Comparison of ENCODE assay signal across 1 cellular context in the genomic region with DNA sequence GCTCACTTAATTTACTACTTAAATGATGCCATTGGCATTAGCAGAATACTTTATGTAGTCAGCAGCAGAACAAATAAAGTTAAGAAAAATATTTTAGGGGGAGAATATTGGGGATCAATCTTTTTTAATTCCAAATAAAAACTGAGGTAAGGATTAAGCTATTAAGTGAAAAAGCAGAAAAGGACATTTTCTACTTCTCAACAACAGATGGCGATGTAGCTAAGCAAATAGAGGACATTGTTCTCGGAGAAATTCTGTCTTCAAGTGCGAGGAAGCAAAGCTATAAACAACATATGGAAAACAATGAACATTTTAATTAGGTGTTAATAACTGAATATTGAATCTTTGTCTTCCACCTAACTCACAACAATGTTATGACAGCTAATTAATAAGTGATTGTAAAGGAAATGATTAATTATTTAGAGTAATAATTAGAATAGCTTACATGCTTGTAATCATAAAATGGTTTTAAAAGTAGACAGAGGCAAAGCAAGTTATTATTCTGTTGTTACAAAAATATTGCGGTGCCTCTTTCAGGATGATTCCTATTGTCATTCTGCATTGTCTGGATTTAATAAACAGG.
TF ChIP-seq lines count a peak whose summit lies in the region.

No MANE protein-coding gene starts in this region.

TF ChIP-seq in HEK293, 187 proteins besides CTCF, POLR2A, EP300 and RAD21 (continued from another document):
- peak; percentile 77 for TF ChIP-seq ZNF654 (tag by site-specific recombination; IDR thresholded peaks at IDR 0.05; ENCODE audit: low read depth)
- TF ChIP-seq, protein P1, sequence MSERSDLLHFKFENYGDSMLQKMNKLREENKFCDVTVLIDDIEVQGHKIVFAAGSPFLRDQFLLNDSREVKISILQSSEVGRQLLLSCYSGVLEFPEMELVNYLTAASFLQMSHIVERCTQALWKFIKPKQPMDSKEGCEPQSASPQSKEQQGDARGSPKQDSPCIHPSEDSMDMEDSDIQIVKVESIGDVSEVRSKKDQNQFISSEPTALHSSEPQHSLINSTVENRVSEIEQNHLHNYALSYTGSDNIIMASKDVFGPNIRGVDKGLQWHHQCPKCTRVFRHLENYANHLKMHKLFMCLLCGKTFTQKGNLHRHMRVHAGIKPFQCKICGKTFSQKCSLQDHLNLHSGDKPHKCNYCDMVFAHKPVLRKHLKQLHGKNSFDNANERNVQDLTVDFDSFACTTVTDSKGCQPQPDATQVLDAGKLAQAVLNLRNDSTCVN (tag by site-specific recombination; optimal IDR thresholded peaks at IDR 0.05), result no peak
